In the genomic region with DNA sequence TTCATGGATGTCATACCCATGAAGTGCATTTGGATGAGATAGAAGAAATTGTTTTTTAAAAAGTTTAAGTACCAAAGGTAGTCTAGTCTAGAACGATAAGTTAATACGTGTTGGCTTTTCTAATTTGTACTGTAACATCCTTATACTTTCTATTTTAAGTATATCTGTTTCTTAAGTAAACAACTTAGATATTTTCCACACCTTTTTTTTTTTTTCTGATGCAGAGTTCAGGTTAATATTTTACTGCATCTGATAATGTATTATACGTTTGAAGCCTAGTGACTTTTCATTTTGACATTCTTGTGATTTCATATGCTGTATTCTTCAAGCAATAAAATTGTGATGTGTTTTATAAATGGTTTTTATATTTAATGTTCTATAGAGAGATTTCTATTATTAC, we compare ENCODE assay signal across 16 cellular contexts. TPM values are rescaled to one million over a fixed set of nuclear protein-coding genes. Genes with fewer than 3 reads are reported as not detected.
DNase-seq lines count a peak whose midpoint lies in the region; ATAC-seq, FAIRE-seq and TF ChIP-seq lines count a peak whose summit lies in the region.
"Had no signal": no experiment of that assay in that cellular context is flagged by ENCODE, and none has a peak within 500 bp of the region (broad histone marks: within the 10 kb centered on the region; RNA-seq: fewer than 3 reads in every experiment).

No MANE protein-coding gene starts in this region.

- H4K20me1 ChIP-seq in Loucy (ENCODE audit: insufficient read depth, low read length, poor library complexity, severe bottlenecking) (peaks cover 48% of the 10 kb centered on the region), GM12878 (ENCODE audit: control insufficient read depth, insufficient read depth) (no peaks in the 10 kb centered on the region)

- POLR2A ChIA-PET in A549 (lab: Yijun Ruan, JAX) (interaction anchor here (0.9 to 1.0 kb wide), 2 partner anchors 17 to 485 kb away, joined by 4 read pairs; no protein-coding TSS in a partner anchor), GM12878 (lab: Charles Lee) (interaction anchor here (0.6 kb wide), 1 partner anchor 333 kb away, joined by 6 read pairs; no protein-coding TSS in a partner anchor)

- TF ChIP-seq RAD21 in A549 (conservative IDR thresholded peaks at IDR 0.05 in 1 of 2, IDR thresholded peaks at IDR 0.05 in 1 of 2) (no peak), GM12878 (IDR thresholded peaks at IDR 0.05; ENCODE audit: insufficient read depth, low read depth, low read length) (no peak)

- no peaks in the 10 kb centered on the region for H3K9me2 ChIP-seq in Loucy (replicated peaks; ENCODE audit: low read depth, low read length)

- peaks cover 65% of the 10 kb centered on the region for H3K79me2 ChIP-seq in Loucy (ENCODE audit: insufficient read depth, low read length)
- H3K79me2 ChIP-seq in GM12878 (ENCODE audit: control insufficient read depth, insufficient read depth, low read length) = peaks cover 41% of the 10 kb centered on the region

- 9% methylated on average over 3 of the region's 3 CpGs for WGBS in A549 (ENCODE audit: missing lambda C conversion rate)
- WGBS in GM12878 (ENCODE audit: insufficient coverage, insufficient replicate concordance, low lambda C conversion rate, missing lambda C conversion rate) = 86% methylated on average over 3 of the region's 3 CpGs

- TF ChIP-seq EP300 in A549 (IDR thresholded peaks at IDR 0.05) (no peak), GM12878 (IDR thresholded peaks at IDR 0.05; ENCODE audit: borderline replicate concordance in 1 of 2, control insufficient read depth in 1 of 2, low read depth in 2 of 2, low read length in 2 of 2) (no peak)

- CTCF ChIA-PET in A549 (lab: Yijun Ruan, JAX) (interaction anchor here (0.6 kb wide), 1 partner anchor 401 kb away, joined by 3 read pairs; a partner anchor contains a TSS), GM12878 (lab: Yijun Ruan, JAX) (interaction anchor here (1.7 kb wide), 1 partner anchor 58 kb away, joined by 5 read pairs; no protein-coding TSS in a partner anchor)

- H3F3A ChIP-seq in Loucy (ENCODE audit: low read depth) = no peaks in the 10 kb centered on the region

- H3K4me3 ChIP-seq in A549 (no peak overlapping the region), Loucy (ENCODE audit: low read length, poor library complexity, severe bottlenecking) (no peak overlapping the region), GM12878 (no peak overlapping the region), mucosa of descending colon (no peak overlapping the region)
- H3K4me3 ChIP-seq: HAP-1 had no signal

- H3K4me2 ChIP-seq in A549 = peak overlapping the region; percentile 61
- peak overlapping the region; percentile 20 for H3K4me2 ChIP-seq in Loucy (ENCODE audit: low read depth, low read length, poor library complexity, severe bottlenecking)
- no peak overlapping the region for H3K4me2 ChIP-seq in GM12878 (ENCODE audit: control insufficient read depth, insufficient read depth)

- no peak overlapping the region for H3K9ac ChIP-seq in Loucy (ENCODE audit: low read depth, low read length, poor library complexity, severe bottlenecking)
- H3K9ac ChIP-seq in GM12878 (ENCODE audit: control insufficient read depth, insufficient read depth, low read length) = no peak overlapping the region

- H3K36me3 ChIP-seq in Loucy (ENCODE audit: insufficient read depth, low read length) (peaks cover 80% of the 10 kb centered on the region), GM12878 (ENCODE audit: control insufficient read depth in 2 of 2, insufficient read depth in 2 of 2, low read length in 1 of 2) (peaks cover 2 to 18% of the 10 kb centered on the region in 2 experiments), mucosa of descending colon (ENCODE audit: low read depth) (no peaks in the 10 kb centered on the region)

- no peak overlapping the region for H2AFZ ChIP-seq in Loucy (ENCODE audit: low read length)
- no peak overlapping the region for H2AFZ ChIP-seq in GM12878 (ENCODE audit: control insufficient read depth, low read depth, low read length)

- H3K9me3 ChIP-seq in A549 (no peaks in the 10 kb centered on the region), Loucy (ENCODE audit: insufficient read depth, low read depth, low read length) (no peaks in the 10 kb centered on the region), GM12878 (replicated peaks; ENCODE audit: control insufficient read depth, insufficient read depth, low read length) (no peaks in the 10 kb centered on the region), mucosa of descending colon (no peaks in the 10 kb centered on the region)
- H3K9me3 ChIP-seq: HAP-1 had no signal

- BruUV-seq in GM12878 (replicated peaks; lab: Mats Ljungman, UMichigan) = no TSS peak

- intact Hi-C loops in GM12878 (cut with micrococcal nuclease; ENCODE audit: unreplicated experiment) (no loop called here), mucosa of descending colon (cut with DNase I, micrococcal nuclease) (no loop called here)

- DNase-seq in A549 (ENCODE audit: low read depth in 1 of 2, low spot score in 1 of 2) (no peak), GM12878 (ENCODE audit: low read depth, low spot score) (no peak), mucosa of descending colon (no peak), mesenteric fat pad (ENCODE audit: low spot score) (no peak), GM10266 (ENCODE audit: extremely low spot score) (no peak), GM19239 (ENCODE audit: insufficient read length, low spot score) (no peak)
- DNase-seq: C1 segment of cervical spinal cord; CD4-positive, alpha-beta T cell; DND-41; GF-D8; GOT3; IMR-90; KBM-7 had no signal

- peaks cover 18% of the 10 kb centered on the region; the same call in 2 of the 3 replicates for H3K4me1 ChIP-seq in A549
- H3K4me1 ChIP-seq in Loucy (ENCODE audit: insufficient read depth, low read length, poor library complexity, severe bottlenecking) = peaks cover 29% of the 10 kb centered on the region
- no peaks in the 10 kb centered on the region; the same call in 1 of the 2 replicates for H3K4me1 ChIP-seq in GM12878 (ENCODE audit: control insufficient read depth, insufficient read depth, low read length)
- peaks cover 11% of the 10 kb centered on the region for H3K4me1 ChIP-seq in mucosa of descending colon (ENCODE audit: low read depth)
- H3K4me1 ChIP-seq: HAP-1 had no signal

- FAIRE-seq in A549 (lab: Jason Lieb, UNC) (no peak), GM12878 (lab: Jason Lieb, UNC) (no peak), GM19239 (lab: Jason Lieb, UNC) (no peak)

- ATAC-seq in A549 (no peak), GM12878 (no peak), mucosa of descending colon (peak; percentile 56), HG02610 (IDR thresholded peaks at IDR 0.05; ENCODE audit: unreplicated experiment) (no peak)

- RAD21 ChIA-PET in GM12878 (lab: Charles Lee; ENCODE audit: unreplicated experiment) = no interaction called here

- H3K27ac ChIP-seq in A549 (no peak overlapping the region), GM12878 (ENCODE audit: control insufficient read depth, insufficient read depth) (no peak overlapping the region)

- in situ Hi-C loops in GM12878 (cut with MboI) = no loop called here

- TF ChIP-seq POLR2A in A549 (IDR thresholded peaks at IDR 0.05; ENCODE audit: low read length) (no peak), GM12878 (IDR thresholded peaks at IDR 0.05; ENCODE audit: low read depth, low read length) (no peak)

- SMC1A ChIA-PET in GM12878 (lab: Charles Lee; ENCODE audit: uncharacterized antibody, unreplicated experiment) = no interaction called here

- TF ChIP-seq CTCF in A549 (IDR thresholded peaks at IDR 0.05) (no peak), Loucy (conservative IDR thresholded peaks at IDR 0.05; ENCODE audit: low read length) (no peak), GM12878 (IDR thresholded peaks at IDR 0.05 in 2 of 3, conservative IDR thresholded peaks at IDR 0.05 in 1 of 3; ENCODE audit: control insufficient read depth in 2 of 3, extremely low read depth in 1 of 3, insufficient read depth in 1 of 3, low read depth in 3 of 3, low read length in 3 of 3) (no peak), mucosa of descending colon (IDR thresholded peaks at IDR 0.05) (no peak), GM10266 (IDR thresholded peaks at IDR 0.05; ENCODE audit: control insufficient read depth, insufficient read depth, low read depth, missing control alignments) (no peak)

- H3K27me3 ChIP-seq in Loucy (ENCODE audit: insufficient read depth, low read length, poor library complexity, severe bottlenecking) (no peaks in the 10 kb centered on the region), GM12878 (replicated peaks in 1 of 2; ENCODE audit: control insufficient read depth in 2 of 2, insufficient read depth in 2 of 2, low read length in 1 of 2) (no peaks in the 10 kb centered on the region)

TF ChIP-seq in A549, 52 proteins besides CTCF, POLR2A, EP300 and RAD21 (continues in another document):
- TF ChIP-seq SREBF2 (IDR thresholded peaks at IDR 0.05) (no peak), MYC (IDR thresholded peaks at IDR 0.05; ENCODE audit: borderline replicate concordance, low read length) (no peak)

TF ChIP-seq in GM12878, 131 proteins besides CTCF, POLR2A, EP300 and RAD21 (continues in another document):
- TF ChIP-seq RCOR1 (conservative IDR thresholded peaks at IDR 0.05; ENCODE audit: low read depth, low read length) (no peak), EGR1 (IDR thresholded peaks at IDR 0.05; ENCODE audit: borderline replicate concordance in 1 of 2, low read depth in 2 of 2, low read length in 2 of 2) (no peak)

RNA-seq across cellular contexts. Expression of a gene that starts 16.5 kb away (rescaled TPM):
- polyA plus RNA-seq in A549 (2011; rRNA removed) = 30.8 and 39.8 TPM in 2 replicates
- polyA plus RNA-seq in A549 (2012; cell fraction: cytosol; rRNA removed) = 7.7 and 9.2 TPM in 2 replicates
- 2.4 and 3.8 TPM in 2 replicates for polyA plus RNA-seq in A549 (2012; cell fraction: nucleus; rRNA removed)
- polyA plus RNA-seq in A549 (2017; fragmentation: RNase III; extraction: RNeasy Plus Mini Kit Qiagen cat#74134 plus additional on column Dnase treatment) = 20.9 to 22.5 TPM (median 22.0 TPM) in 3 replicates
- polyA minus RNA-seq in A549 (2011; rRNA and poly(A)+ RNA removed) = 22.3 and 27.7 TPM in 2 replicates
- total RNA-seq in GM12878 (2013; cell fraction: nucleolus; rRNA removed) = 45.5 and 51.4 TPM in 2 replicates
- 30.0 and 31.3 TPM in 2 replicates for total RNA-seq in GM12878 (2014; rRNA removed)
- total RNA-seq in GM12878 (2014; rRNA removed; fragmentation: Illumina TruSeq; extraction: Trizol) = 30.8 and 35.6 TPM in 2 replicates
- 50.5 and 51.2 TPM in 2 replicates for total RNA-seq in GM12878 (2021)
- polyA plus RNA-seq in GM12878 (2011; ENCODE audit: low read depth) = 21.9 TPM
- 43.9 and 60.5 TPM in 2 replicates for polyA plus RNA-seq in GM12878 (2011; rRNA removed)
- 18.2 and 22.1 TPM in 2 replicates for polyA plus RNA-seq in GM12878 (2011; cell fraction: cytosol; rRNA removed)
- polyA plus RNA-seq in GM12878 (2011; cell fraction: nucleus; rRNA removed) = 12.3 and 13.1 TPM in 2 replicates
- polyA plus RNA-seq in GM12878 (2012) = 19.5 and 28.2 TPM in 2 replicates
- 35.1 and 41.1 TPM in 2 replicates for polyA plus RNA-seq in GM12878 (2014; fragmentation: Illumina TruSeq; extraction: Trizol)
- polyA plus RNA-seq in GM12878 (2014; fragmentation: Nextera tagmentation; extraction: Ambion mirVana) = 10 to 100 TPM in 1 of 2 experiments, 1 to 10 TPM in 1; 7.4 to 12.7 TPM
- 29.9 and 31.8 TPM in 2 replicates for polyA plus RNA-seq in GM12878 (2014; rRNA removed)
- polyA plus RNA-seq in GM12878 (2016; fragmentation: Nextera tagmentation; extraction: Ambion mirVana) = 10 to 100 TPM; 50.0 to 56.1 TPM
- 31.1 and 33.7 TPM in 2 replicates for polyA minus RNA-seq in GM12878 (2011; rRNA and poly(A)+ RNA removed)
- 25.3 and 31.2 TPM in 2 replicates for polyA minus RNA-seq in GM12878 (2011; cell fraction: cytosol; rRNA and poly(A)+ RNA removed)
- 18.7 and 32.1 TPM in 2 replicates for polyA minus RNA-seq in GM12878 (2011; cell fraction: nucleus; rRNA and poly(A)+ RNA removed)
- 10 to 100 TPM; 45.1 to 50.3 (median 47.4) TPM for total RNA-seq in mucosa of descending colon
- 40.1 TPM for total RNA-seq in mesenteric fat pad
